In the genomic region with DNA sequence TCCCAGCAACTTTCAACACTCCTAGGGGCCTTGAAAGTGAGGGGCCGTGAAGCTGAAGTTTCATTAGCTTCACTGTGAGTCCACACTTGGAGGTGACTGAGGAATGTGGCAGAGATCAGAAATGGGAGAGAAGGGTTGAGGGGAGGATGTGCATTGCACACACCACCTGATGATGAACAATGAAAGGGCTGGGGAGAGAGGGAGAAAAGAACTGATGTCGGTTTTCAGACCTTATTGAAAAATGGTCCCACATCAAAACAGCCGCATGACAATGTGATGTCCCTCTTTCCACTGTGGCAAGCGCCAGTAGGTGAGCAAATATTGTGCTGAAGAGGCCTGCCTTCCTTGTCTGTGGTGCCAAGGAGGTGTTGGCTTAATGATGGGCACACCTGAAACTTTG, we compare ENCODE assay signal across 27 cellular contexts.
"Had no signal": no experiment of that assay in that cellular context is flagged by ENCODE, and none has a peak within 500 bp of the region (broad histone marks: within the 10 kb centered on the region; RNA-seq: fewer than 3 reads in every experiment).

No MANE protein-coding gene starts in this region.

- H3K4me3 Mint-ChIP-seq: natural killer cell; nephron; stimulated activated effector memory CD8-positive, alpha-beta T cell treated with anti-CD3 and anti-CD28 coated beads, Interleukin-12 subunit alpha, Interleukin-12 subunit beta, amount 100 ng/mL, for 72 hours; stimulated activated naive B cell treated with anti-CD40 and anti-IgM and Interleukin-4, amounts not matched to agents 10 μg/mL and 1 μg/mL and 100 μg/mL, for 72 hours; stimulated activated naive CD8-positive, alpha-beta T cell treated with anti-CD3 and anti-CD28 coated beads, Interleukin-15, Interleukin-2, amounts not matched to agents 100 ng/mL and 50 ng/mL, for 24 hours had no signal

- H3K4me1 ChIP-seq: parathyroid adenoma, psoas muscle, vagina had no signal

- H3K9ac ChIP-seq: parathyroid adenoma had no signal

- H3K9me3 Mint-ChIP-seq: natural killer cell; nephron; stimulated activated effector memory CD8-positive, alpha-beta T cell treated with anti-CD3 and anti-CD28 coated beads, Interleukin-12 subunit alpha, Interleukin-12 subunit beta, amount 100 ng/mL, for 72 hours; stimulated activated naive B cell treated with anti-CD40 and anti-IgM and Interleukin-4, amounts not matched to agents 10 μg/mL and 1 μg/mL and 100 μg/mL, for 72 hours; stimulated activated naive CD8-positive, alpha-beta T cell treated with anti-CD3 and anti-CD28 coated beads, Interleukin-15, Interleukin-2, amounts not matched to agents 100 ng/mL and 50 ng/mL, for 24 hours had no signal

- H3K27me3 ChIP-seq: ovary, right lobe of liver, sigmoid colon, stomach, thyroid gland, upper lobe of left lung, vagina had no signal

- H3K27ac ChIP-seq: ovary, parathyroid adenoma, psoas muscle, right lobe of liver, sigmoid colon, stomach, thoracic aorta, thyroid gland, tibial nerve, upper lobe of left lung, vagina had no signal

- ATAC-seq: natural killer cell; psoas muscle; right cardiac atrium; right lobe of liver; stimulated activated effector memory CD8-positive, alpha-beta T cell treated with anti-CD3 and anti-CD28 coated beads, Interleukin-12 subunit alpha, Interleukin-12 subunit beta, amount 100 ng/mL, for 72 hours; stimulated activated naive B cell treated with anti-CD40 and anti-IgM and Interleukin-4, amounts not matched to agents 10 μg/mL and 1 μg/mL and 100 μg/mL, for 72 hours had no signal

- DNase-seq: natural killer cell; occipital lobe; ovary; posterior cingulate gyrus; psoas muscle; right cardiac atrium; right lobe of liver; sigmoid colon; small intestine; stimulated activated CD4-positive, alpha-beta T cell treated with anti-CD3 and anti-CD28 coated beads, Interleukin-15, amount 100 ng/mL, for 24 hours; stimulated activated CD4-positive, alpha-beta T cell treated with anti-CD3 and anti-CD28 coated beads, Interleukin-2, amount 100 ng/mL, for 24 hours; stimulated activated CD4-positive, alpha-beta T cell treated with anti-CD3 and anti-CD28 coated beads, Interleukin-2, amount 100 ng/mL, for 48 hours; stimulated activated CD4-positive, alpha-beta T cell treated with anti-CD3 and anti-CD28 coated beads, Interleukin-4, amount 100 ng/mL, for 24 hours; stimulated activated naive B cell treated with anti-CD40 and anti-IgM and Interleukin-4, amounts not matched to agents 10 μg/mL and 1 μg/mL and 100 μg/mL, for 72 hours; stimulated activated naive CD4-positive, alpha-beta T cell treated with Interleukin-2 at 50 U/mL for 16 hours; stomach; thyroid gland; trophoblast cell; upper lobe of left lung had no signal

- H3K4me3 ChIP-seq: ovary, psoas muscle, right lobe of liver, sigmoid colon, stomach, thoracic aorta, thyroid gland, tibial nerve, upper lobe of left lung, vagina had no signal

- H3K36me3 Mint-ChIP-seq: natural killer cell; stimulated activated effector memory CD8-positive, alpha-beta T cell treated with anti-CD3 and anti-CD28 coated beads, Interleukin-12 subunit alpha, Interleukin-12 subunit beta, amount 100 ng/mL, for 72 hours; stimulated activated naive B cell treated with anti-CD40 and anti-IgM and Interleukin-4, amounts not matched to agents 10 μg/mL and 1 μg/mL and 100 μg/mL, for 72 hours had no signal

- H3K9me3 ChIP-seq: ovary, psoas muscle, right lobe of liver, sigmoid colon, stomach, thoracic aorta, thyroid gland, tibial nerve, upper lobe of left lung, vagina had no signal

- H3K36me3 ChIP-seq: ovary, right lobe of liver, sigmoid colon, stomach, thoracic aorta, thyroid gland, tibial nerve, upper lobe of left lung, vagina had no signal

- H2AFZ ChIP-seq: parathyroid adenoma had no signal

- H3K79me2 ChIP-seq: parathyroid adenoma had no signal

- H3K27ac Mint-ChIP-seq: natural killer cell; nephron; progenitor cell of endocrine pancreas; stimulated activated effector memory CD8-positive, alpha-beta T cell treated with anti-CD3 and anti-CD28 coated beads, Interleukin-12 subunit alpha, Interleukin-12 subunit beta, amount 100 ng/mL, for 72 hours; stimulated activated naive B cell treated with anti-CD40 and anti-IgM and Interleukin-4, amounts not matched to agents 10 μg/mL and 1 μg/mL and 100 μg/mL, for 72 hours; stimulated activated naive CD8-positive, alpha-beta T cell treated with anti-CD3 and anti-CD28 coated beads, Interleukin-15, Interleukin-2, amounts not matched to agents 100 ng/mL and 50 ng/mL, for 24 hours had no signal
